In the genomic region with DNA sequence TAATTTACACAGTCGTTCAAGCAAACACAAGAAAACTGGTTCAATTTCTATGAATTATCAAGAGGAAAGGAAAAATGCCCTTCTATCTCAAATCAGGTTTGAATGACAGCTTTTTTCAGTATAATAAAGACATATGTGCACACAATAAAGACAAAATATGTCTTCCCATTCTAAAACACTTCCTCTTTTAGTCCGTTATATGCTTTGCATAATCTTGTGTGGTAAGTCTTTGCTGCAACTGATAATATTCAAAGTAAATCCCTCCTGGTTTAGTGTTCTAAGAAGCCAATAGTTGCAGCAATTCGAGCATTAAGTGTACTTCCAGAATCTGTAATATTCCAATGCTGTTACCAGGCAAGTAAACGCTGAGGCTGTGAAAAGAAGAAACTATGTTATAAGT, we compare ENCODE assay signal across 23 cellular contexts. TPM values are rescaled to one million over a fixed set of nuclear protein-coding genes. Genes with fewer than 3 reads are reported as not detected.
A peak's percentile ranks its signal among the peaks of the same experiment; 100 is the strongest.
DNase-seq lines count a peak whose midpoint lies in the region; ATAC-seq lines count a peak whose summit lies in the region.
"Had no signal": no experiment of that assay in that cellular context is flagged by ENCODE, and none has a peak within 500 bp of the region (broad histone marks: within the 10 kb centered on the region; RNA-seq: fewer than 3 reads in every experiment).

No MANE protein-coding gene starts in this region.

- H3K9me2 ChIP-seq in Karpas-422 (replicated peaks; ENCODE audit: insufficient read depth, low read length), result no peaks in the 10 kb centered on the region

- no peak for ATAC-seq in CD4-positive, CD25-positive, alpha-beta regulatory T cell (ENCODE audit: low read depth in 2 of 2)
- ATAC-seq in GM18909 (IDR thresholded peaks at IDR 0.05; ENCODE audit: poor library complexity, unreplicated experiment) (no peak), GM21367 (IDR thresholded peaks at IDR 0.05; ENCODE audit: unreplicated experiment) (no peak), GM19455 (IDR thresholded peaks at IDR 0.05; ENCODE audit: unreplicated experiment) (no peak), GM19395 (IDR thresholded peaks at IDR 0.05; ENCODE audit: unreplicated experiment) (no peak)
- ATAC-seq: activated CD4-positive, alpha-beta T cell treated with anti-CD3 and anti-CD28 coated beads for 36 hours; body of pancreas; HepG2; right lobe of liver had no signal

- H3K4me1 ChIP-seq in CD4-positive, CD25-positive, alpha-beta regulatory T cell (ENCODE audit: control insufficient read depth, insufficient read depth, low read length, poor library complexity, severe bottlenecking), result no peaks in the 10 kb centered on the region
- peaks cover 35% of the 10 kb centered on the region for H3K4me1 ChIP-seq in Karpas-422 (ENCODE audit: low read length)
- H3K4me1 ChIP-seq: body of pancreas, right lobe of liver had no signal

- H3K4me3 ChIP-seq in CD4-positive, CD25-positive, alpha-beta regulatory T cell (ENCODE audit: low read depth, low read length), result no peak overlapping the region
- H3K4me3 ChIP-seq in Karpas-422 (ENCODE audit: low read length), result peak overlapping the region; percentile 35; the same call in 1 of the 2 replicates
- H3K4me3 ChIP-seq: body of pancreas, coronary artery, lung, ovary, right lobe of liver, testis had no signal

- peak overlapping the region; percentile 65 for H3K4me2 ChIP-seq in Karpas-422 (ENCODE audit: low read depth, low read length, poor library complexity, severe bottlenecking)

- H3K27me3 ChIP-seq in CD4-positive, CD25-positive, alpha-beta regulatory T cell (ENCODE audit: control insufficient read depth, insufficient read depth, low read length), result no peaks in the 10 kb centered on the region
- H3K27me3 ChIP-seq in Karpas-422 (ENCODE audit: low read length), result no peaks in the 10 kb centered on the region
- H3K27me3 ChIP-seq: body of pancreas, ovary, right lobe of liver, testis had no signal

- H3K79me2 ChIP-seq in Karpas-422 (ENCODE audit: low read length), result peaks cover 47% of the 10 kb centered on the region

- no peaks in the 10 kb centered on the region for H3K9me3 ChIP-seq in CD4-positive, CD25-positive, alpha-beta regulatory T cell (ENCODE audit: control insufficient read depth in 2 of 2, low read length in 2 of 2)
- no peaks in the 10 kb centered on the region for H3K9me3 ChIP-seq in Karpas-422 (ENCODE audit: low read length)
- H3K9me3 ChIP-seq: body of pancreas, ovary, right lobe of liver, testis had no signal

- no peaks in the 10 kb centered on the region for H3K27me3 Mint-ChIP-seq in CD4-positive, CD25-positive, alpha-beta regulatory T cell
- H3K27me3 Mint-ChIP-seq: activated CD4-positive, alpha-beta T cell treated with anti-CD3 and anti-CD28 coated beads for 36 hours; activated naive CD8-positive, alpha-beta T cell treated with anti-CD3 and anti-CD28 coated beads, Interleukin-2, amount 10 ng/mL, durations not matched to agents 7 days and 5 days had no signal

- no peak for DNase-seq in CD4-positive, CD25-positive, alpha-beta regulatory T cell
- DNase-seq in Karpas-422 (peak; percentile 88), SIG-M5 (lab: John Stamatoyannopoulos, UW) (peak; percentile 65), germinal center (ENCODE audit: low spot score) (peak; percentile 47)
- DNase-seq: activated CD4-positive, alpha-beta T cell treated with anti-CD3 and anti-CD28 coated beads for 36 hours; activated naive CD8-positive, alpha-beta T cell treated with anti-CD3 and anti-CD28 coated beads, Interleukin-2, amount 10 ng/mL, durations not matched to agents 7 days and 5 days; body of pancreas; H9; hippocampal formation; NCI-H1048; NCI-H2029 treated with DMSO at 0.1 percent for 48 hours; ovary; right lobe of liver; stimulated activated CD4-positive, alpha-beta T cell treated with anti-CD3 and anti-CD28 coated beads, Interleukin-15, amount 100 ng/mL, for 24 hours; T1000; testis had no signal

- H3K4me1 Mint-ChIP-seq in CD4-positive, CD25-positive, alpha-beta regulatory T cell, result peaks cover 0 to 9% (median 5%) of the 10 kb centered on the region in 4 donors
- H3K4me1 Mint-ChIP-seq: activated CD4-positive, alpha-beta T cell treated with anti-CD3 and anti-CD28 coated beads for 36 hours; activated naive CD8-positive, alpha-beta T cell treated with anti-CD3 and anti-CD28 coated beads, Interleukin-2, amount 10 ng/mL, durations not matched to agents 7 days and 5 days; H9 had no signal

- H4K20me1 ChIP-seq in Karpas-422 (ENCODE audit: insufficient read depth, low read depth, low read length), result no peaks in the 10 kb centered on the region

- peak overlapping the region in 2 of 3 donors; percentile 21 to 72 for H3K27ac Mint-ChIP-seq in CD4-positive, CD25-positive, alpha-beta regulatory T cell
- H3K27ac Mint-ChIP-seq: activated CD4-positive, alpha-beta T cell treated with anti-CD3 and anti-CD28 coated beads for 36 hours; activated naive CD8-positive, alpha-beta T cell treated with anti-CD3 and anti-CD28 coated beads, Interleukin-2, amount 10 ng/mL, durations not matched to agents 7 days and 5 days; H9 had no signal

- H2AFZ ChIP-seq in Karpas-422 (ENCODE audit: low read length), result no peak overlapping the region

- no peaks in the 10 kb centered on the region for H3K9me3 Mint-ChIP-seq in CD4-positive, CD25-positive, alpha-beta regulatory T cell
- H3K9me3 Mint-ChIP-seq: activated naive CD8-positive, alpha-beta T cell treated with anti-CD3 and anti-CD28 coated beads, Interleukin-2, amount 10 ng/mL, durations not matched to agents 7 days and 5 days; H9 had no signal

- H3K27ac ChIP-seq in CD4-positive, CD25-positive, alpha-beta regulatory T cell (ENCODE audit: insufficient read depth, low read length, poor library complexity, severe bottlenecking), result no peak overlapping the region
- H3K27ac ChIP-seq in Karpas-422 (ENCODE audit: low read length), result peak overlapping the region; percentile 96
- H3K27ac ChIP-seq: body of pancreas, coronary artery, ovary, right lobe of liver, testis had no signal

- H3K36me3 ChIP-seq in CD4-positive, CD25-positive, alpha-beta regulatory T cell (ENCODE audit: control insufficient read depth, insufficient read depth, low read length), result peaks cover 64% of the 10 kb centered on the region
- peaks cover 41% of the 10 kb centered on the region for H3K36me3 ChIP-seq in Karpas-422 (ENCODE audit: insufficient read depth, low read length)
- H3K36me3 ChIP-seq: ovary had no signal

- peaks cover 29% of the 10 kb centered on the region for H3K36me3 Mint-ChIP-seq in CD4-positive, CD25-positive, alpha-beta regulatory T cell

- peak overlapping the region; percentile 35 for H3K9ac ChIP-seq in Karpas-422 (ENCODE audit: low read length)

- no peak overlapping the region for H3K4me3 Mint-ChIP-seq in CD4-positive, CD25-positive, alpha-beta regulatory T cell
- H3K4me3 Mint-ChIP-seq: activated CD4-positive, alpha-beta T cell treated with anti-CD3 and anti-CD28 coated beads for 36 hours; activated naive CD8-positive, alpha-beta T cell treated with anti-CD3 and anti-CD28 coated beads, Interleukin-2, amount 10 ng/mL, durations not matched to agents 7 days and 5 days; H9 had no signal

RNA-seq across cellular contexts. Expression of a gene that starts 43.7 kb away (rescaled TPM):
- total RNA-seq in CD4-positive, CD25-positive, alpha-beta regulatory T cell, result 40.4 TPM
- polyA plus RNA-seq in CD4-positive, CD25-positive, alpha-beta regulatory T cell, result 1 to 10 TPM; 1.9 to 3.1 (median 2.6) TPM
- total RNA-seq in Karpas-422 (2014; rRNA removed; shearing (Covaris generic); ENCODE audit: low replicate concordance), result 17.8 and 29.8 TPM in 2 replicates

Comparison
In these comparisons a context has a peak if more than half of its experiments do, and no peak if none do; other contexts are left out.
1. DNase-seq: peak in Karpas-422 (single experiment), SIG-M5 (single experiment) and germinal center (single experiment); none in CD4-positive, CD25-positive, alpha-beta regulatory T cell (0 of 3).